ENCODE assay signal across 24 cellular contexts in genomic region chr12:131459666-131460365, GRCh38.
"Had no signal": no experiment of that assay in that cellular context is flagged by ENCODE, and none has a peak within 500 bp of the region (broad histone marks: within the 10 kb centered on the region; RNA-seq: fewer than 3 reads in every experiment).

No MANE protein-coding gene starts in this region.

- H3K36me3 ChIP-seq: esophagus muscularis mucosa, heart left ventricle, lower lobe of right lung, sigmoid colon, suprapubic skin, transverse colon had no signal

- H3K27me3 ChIP-seq: foreskin keratinocyte had no signal

- H3K27ac ChIP-seq: esophagus muscularis mucosa, foreskin keratinocyte, heart left ventricle, lower lobe of right lung, sigmoid colon, suprapubic skin, transverse colon had no signal

- H3K4me3 ChIP-seq: esophagus muscularis mucosa, heart left ventricle, lower lobe of right lung, sigmoid colon, suprapubic skin, transverse colon had no signal

- DNase-seq: activated CD4-positive, alpha-beta T cell treated with anti-CD3 and anti-CD28 coated beads for 36 hours; activated CD4-positive, CD25-positive, alpha-beta regulatory T cell; activated CD8-positive, alpha-beta T cell treated with anti-CD3 and anti-CD28 coated beads, Interleukin-2, amount 10 ng/mL, durations not matched to agents 7 days and 5 days; activated gamma-delta T cell treated with Interleukin-2 at 50 U/mL for 16 hours; activated naive CD4-positive, alpha-beta T cell treated with anti-CD3 and anti-CD28 coated beads, Interleukin-2, amount 50 U/mL, for 16 hours; activated T-cell treated with anti-CD3 and anti-CD28 coated beads, Interleukin-2, amount 50 U/mL, for 24 hours; amniotic stem cell; foreskin keratinocyte; heart left ventricle; immature natural killer cell; kidney glomerular epithelial cell; lower lobe of right lung; mesenchymal stem cell; natural killer cell; retina; sigmoid colon; small intestine; stimulated activated CD4-positive, alpha-beta T cell treated with anti-CD3 and anti-CD28 coated beads, Interleukin-15, amount 100 ng/mL, for 24 hours; stimulated activated CD4-positive, alpha-beta T cell treated with anti-CD3 and anti-CD28 coated beads, Interleukin-2, amount 100 ng/mL, for 24 hours; stimulated activated naive B cell treated with anti-CD40 and anti-IgM and Interleukin-4, amounts not matched to agents 10 μg/mL and 1 μg/mL and 100 μg/mL, for 72 hours; T-cell; transverse colon had no signal
